In the genomic region with DNA sequence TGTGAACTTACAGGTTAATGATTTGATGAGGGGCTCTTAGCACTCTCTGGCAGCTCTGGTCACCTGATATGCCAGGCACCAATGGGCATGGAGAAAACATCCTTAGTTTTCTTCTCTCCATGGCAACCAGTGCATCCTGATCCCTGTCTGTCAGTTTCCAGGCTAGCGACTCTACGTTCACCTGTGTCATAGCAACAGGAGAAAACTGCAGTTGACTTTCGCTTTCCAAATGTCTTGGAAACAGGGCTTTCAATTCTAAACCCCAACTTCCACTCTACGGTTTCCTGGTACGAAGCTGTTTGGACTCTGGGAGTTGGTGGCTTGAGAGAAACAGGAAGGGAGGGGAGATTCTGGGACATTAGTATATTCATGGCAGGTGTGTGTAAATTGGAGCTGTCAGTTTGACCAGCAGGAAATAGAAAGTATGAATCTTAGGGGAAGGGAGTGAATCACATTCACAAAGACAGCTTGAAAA, we compare ENCODE assay signal across 9 cellular contexts.
A peak's percentile ranks its signal among the peaks of the same experiment; 100 is the strongest.
DNase-seq lines count a peak whose midpoint lies in the region; ATAC-seq and TF ChIP-seq lines count a peak whose summit lies in the region.
"Had no signal": no experiment of that assay in that cellular context is flagged by ENCODE, and none has a peak within 500 bp of the region (broad histone marks: within the 10 kb centered on the region; RNA-seq: fewer than 3 reads in every experiment).

No MANE protein-coding gene starts in this region.

- no peak for TF ChIP-seq CTCF in epithelial cell of proximal tubule (conservative IDR thresholded peaks at IDR 0.05; ENCODE audit: low read depth, low read length)

- ATAC-seq in GM21367 (IDR thresholded peaks at IDR 0.05; ENCODE audit: unreplicated experiment) (peak; percentile 51), HG02885 (IDR thresholded peaks at IDR 0.05; ENCODE audit: poor library complexity, unreplicated experiment) (no peak), HG03460 (IDR thresholded peaks at IDR 0.05; ENCODE audit: unreplicated experiment) (no peak)

- peak overlapping the region; percentile 13 for H3K4me3 ChIP-seq in epithelial cell of proximal tubule (ENCODE audit: low read depth, low read length)

- peak; percentile 65 for DNase-seq in COLO668 (lab: John Stamatoyannopoulos, UW; ENCODE audit: unreplicated experiment)
- peak; percentile 44 for DNase-seq in NCI-H345 (lab: John Stamatoyannopoulos, UW)
- DNase-seq in epithelial cell of proximal tubule (ENCODE audit: low read depth): no peak
- DNase-seq in effector CD8-positive, alpha-beta T cell (lab: John Stamatoyannopoulos, UW): no peak
- no peak for DNase-seq in GM19240 (ENCODE audit: insufficient read length, low spot score)
- DNase-seq: amniotic stem cell had no signal

Comparison
In these comparisons a context has a peak if more than half of its experiments do, and no peak if none do; other contexts are left out.
1. DNase-seq: peak in COLO668 (single experiment) and NCI-H345 (single experiment); none in epithelial cell of proximal tubule (single experiment), effector CD8-positive, alpha-beta T cell (single experiment) and GM19240 (single experiment).